ENCODE assay signal across 15 cellular contexts in genomic region chr5:17426104-17426739, GRCh38.
DNase-seq lines count a peak whose midpoint lies in the region; ATAC-seq and TF ChIP-seq lines count a peak whose summit lies in the region.
"Had no signal": no experiment of that assay in that cellular context is flagged by ENCODE, and none has a peak within 500 bp of the region (broad histone marks: within the 10 kb centered on the region; RNA-seq: fewer than 3 reads in every experiment).

No MANE protein-coding gene starts in this region.

- H3K9me3 ChIP-seq in SU-DHL-6 (ENCODE audit: insufficient read depth, low read length), result no peaks in the 10 kb centered on the region
- H3K9me3 ChIP-seq in testis, result no peaks in the 10 kb centered on the region
- no peaks in the 10 kb centered on the region for H3K9me3 ChIP-seq in SJCRH30 (replicated peaks)
- H3K9me3 ChIP-seq in right cardiac atrium (ENCODE audit: control insufficient read depth, low read length), result peaks cover 5% of the 10 kb centered on the region

- no peaks in the 10 kb centered on the region for H3K36me3 Mint-ChIP-seq in activated CD4-positive, alpha-beta memory T cell treated with anti-CD3 and anti-CD28 coated beads for 36 hours
- H3K36me3 Mint-ChIP-seq: neural progenitor cell had no signal

- H3K27ac ChIP-seq in SU-DHL-6 (ENCODE audit: low read depth, low read length) (no peak overlapping the region), testis (no peak overlapping the region), SJCRH30 (no peak overlapping the region), right cardiac atrium (ENCODE audit: low read length) (no peak overlapping the region)
- H3K27ac ChIP-seq: neural progenitor cell had no signal

- no peaks in the 10 kb centered on the region for H3F3A ChIP-seq in SU-DHL-6 (ENCODE audit: insufficient read depth)

- H3K4me2 ChIP-seq in SU-DHL-6 (ENCODE audit: low read depth, low read length, poor library complexity, severe bottlenecking), result peak overlapping the region; percentile 33
- H3K4me2 ChIP-seq: neural progenitor cell had no signal

- H3K4me1 ChIP-seq in testis (no peaks in the 10 kb centered on the region), SJCRH30 (no peaks in the 10 kb centered on the region), right cardiac atrium (ENCODE audit: control insufficient read depth, insufficient read depth, low read length) (no peaks in the 10 kb centered on the region)
- H3K4me1 ChIP-seq: neural progenitor cell had no signal

- intact Hi-C loops in testis (cut with DNase I; ENCODE audit: low total_unique reads), result no loop called here
- intact Hi-C loops in activated CD4-positive, alpha-beta memory T cell treated with anti-CD3 and anti-CD28 coated beads for 36 hours (cut with micrococcal nuclease), result no loop called here
- intact Hi-C loops in right cardiac atrium (cut with DNase I), result no loop called here

- TF ChIP-seq POLR2A in testis (IDR thresholded peaks at IDR 0.05), result no peak

- CTCF ChIA-PET in activated CD4-positive, alpha-beta memory T cell treated with anti-CD3 and anti-CD28 coated beads for 36 hours (lab: Charles Lee), result no interaction called here

- H3K36me3 ChIP-seq in SU-DHL-6 (ENCODE audit: low read length), result no peaks in the 10 kb centered on the region
- H3K36me3 ChIP-seq in testis (ENCODE audit: low read depth, missing control alignments), result no peaks in the 10 kb centered on the region
- no peaks in the 10 kb centered on the region for H3K36me3 ChIP-seq in SJCRH30
- H3K36me3 ChIP-seq: neural progenitor cell had no signal

- no peak overlapping the region for H3K4me3 ChIP-seq in SU-DHL-6 (ENCODE audit: insufficient read depth, low read length, poor library complexity, severe bottlenecking)
- H3K4me3 ChIP-seq in testis, result no peak overlapping the region
- no peak overlapping the region for H3K4me3 ChIP-seq in SJCRH30
- H3K4me3 ChIP-seq in right cardiac atrium (ENCODE audit: low read length), result no peak overlapping the region
- H3K4me3 ChIP-seq: neural progenitor cell had no signal

- H3K27me3 ChIP-seq in SU-DHL-6 (ENCODE audit: low read length) (no peaks in the 10 kb centered on the region), testis (no peaks in the 10 kb centered on the region), SJCRH30 (no peaks in the 10 kb centered on the region), right cardiac atrium (ENCODE audit: control insufficient read depth, insufficient read depth) (no peaks in the 10 kb centered on the region)
- H3K27me3 ChIP-seq: neural progenitor cell had no signal

- no peaks in the 10 kb centered on the region for H4K20me1 ChIP-seq in SU-DHL-6 (ENCODE audit: low read depth, low read length)

- H3K4me1 Mint-ChIP-seq in activated CD4-positive, alpha-beta memory T cell treated with anti-CD3 and anti-CD28 coated beads for 36 hours (ENCODE audit: low read depth), result no peaks in the 10 kb centered on the region
- H3K4me1 Mint-ChIP-seq: neural progenitor cell had no signal

- no peaks in the 10 kb centered on the region for H3K27me3 Mint-ChIP-seq in activated CD4-positive, alpha-beta memory T cell treated with anti-CD3 and anti-CD28 coated beads for 36 hours

- 66 to 79% methylated on average over 2 of the region's 2 CpGs for WGBS in testis, 2 donors
- 62% methylated on average over 2 of the region's 2 CpGs for WGBS in right cardiac atrium

- no peaks in the 10 kb centered on the region for H3K79me2 ChIP-seq in SU-DHL-6 (ENCODE audit: insufficient read depth, low read length)

- H3K4me3 Mint-ChIP-seq in activated CD4-positive, alpha-beta memory T cell treated with anti-CD3 and anti-CD28 coated beads for 36 hours, result no peak overlapping the region
- H3K4me3 Mint-ChIP-seq: neural progenitor cell had no signal

- H3K9me3 Mint-ChIP-seq in activated CD4-positive, alpha-beta memory T cell treated with anti-CD3 and anti-CD28 coated beads for 36 hours, result no peaks in the 10 kb centered on the region
- H3K9me3 Mint-ChIP-seq: neural progenitor cell had no signal

- peak; percentile 90 for ATAC-seq in GM18868 (IDR thresholded peaks at IDR 0.05; ENCODE audit: unreplicated experiment)
- peak; percentile 90 for ATAC-seq in GM21529 (IDR thresholded peaks at IDR 0.05; ENCODE audit: unreplicated experiment)
- peak; percentile 76 for ATAC-seq in HG03175 (IDR thresholded peaks at IDR 0.05; ENCODE audit: unreplicated experiment)
- ATAC-seq in right cardiac atrium, result no peak

- TF ChIP-seq CTCF in SU-DHL-6 (IDR thresholded peaks at IDR 0.05; ENCODE audit: insufficient read depth, low read length, poor library complexity, severe bottlenecking) (no peak), testis (IDR thresholded peaks at IDR 0.05) (no peak)

- H3K9me2 ChIP-seq in SU-DHL-6 (replicated peaks; ENCODE audit: insufficient read depth, low read length), result no peaks in the 10 kb centered on the region

- H3K9ac ChIP-seq in SU-DHL-6 (ENCODE audit: low read length), result no peak overlapping the region
- H3K9ac ChIP-seq: neural progenitor cell had no signal

- H2AFZ ChIP-seq in SU-DHL-6 (ENCODE audit: low read depth, low read length, severe bottlenecking), result peak overlapping the region; percentile 12
- H2AFZ ChIP-seq: neural progenitor cell had no signal

- no peak overlapping the region for H3K27ac Mint-ChIP-seq in activated CD4-positive, alpha-beta memory T cell treated with anti-CD3 and anti-CD28 coated beads for 36 hours
- H3K27ac Mint-ChIP-seq: neural progenitor cell had no signal

- POLR2A ChIA-PET in activated CD4-positive, alpha-beta memory T cell treated with anti-CD3 and anti-CD28 coated beads for 36 hours (lab: Charles Lee), result no interaction called here

- DNase-seq in testis, result no peak
- no peak for DNase-seq in SJCRH30
- no peak for DNase-seq in activated CD4-positive, alpha-beta memory T cell treated with anti-CD3 and anti-CD28 coated beads for 36 hours
- DNase-seq in right cardiac atrium, result no peak
- DNase-seq: activated T-cell treated with anti-CD3 and anti-CD28 coated beads, Interleukin-2, amount 50 U/mL, for 1 hour; DMS 273 treated with DMSO at 0.1 percent for 48 hours; islet precursor cell; Karpas-422; stimulated activated CD4-positive, alpha-beta T cell treated with anti-CD3 and anti-CD28 coated beads, Interleukin-4, amount 100 ng/mL, for 24 hours; T-helper 9 cell had no signal

Comparison
In these comparisons a context has a peak if more than half of its experiments do, and no peak if none do; other contexts are left out.
1. ATAC-seq: peak in GM18868 (single experiment), GM21529 (single experiment) and HG03175 (single experiment); none in right cardiac atrium (0 of 2).